ENCODE assay signal across 1 cellular context in genomic region chr9:99166149-99166548, GRCh38.
TF ChIP-seq lines count a peak whose summit lies in the region.

No MANE protein-coding gene starts in this region.

TF ChIP-seq in GM12878, 131 proteins besides CTCF, POLR2A, EP300 and RAD21:
- TF ChIP-seq USF1 (IDR thresholded peaks at IDR 0.05; ENCODE audit: borderline replicate concordance, extremely low read length, insufficient read depth, low read depth, low read length) (no peak), CBX5 (IDR thresholded peaks at IDR 0.05; ENCODE audit: low read depth) (no peak), BCL11A (IDR thresholded peaks at IDR 0.05; ENCODE audit: low read depth, low read length) (no peak), HDGF (IDR thresholded peaks at IDR 0.05) (no peak), RUNX3 (IDR thresholded peaks at IDR 0.05; ENCODE audit: low read length) (no peak)
